Comparison of ENCODE assay signal across 9 cellular contexts in genomic region chr19:29943615-29944014, GRCh38. TPM values are rescaled to one million over a fixed set of nuclear protein-coding genes. Genes with fewer than 3 reads are reported as not detected.
DNase-seq lines count a peak whose midpoint lies in the region; ATAC-seq and TF ChIP-seq lines count a peak whose summit lies in the region.
"Had no signal": no experiment of that assay in that cellular context is flagged by ENCODE, and none has a peak within 500 bp of the region (broad histone marks: within the 10 kb centered on the region; RNA-seq: fewer than 3 reads in every experiment).

No MANE protein-coding gene starts in this region.

- peak overlapping the region; percentile 74 for H3K27ac ChIP-seq in CD4-positive, CD25-positive, alpha-beta regulatory T cell (ENCODE audit: insufficient read depth, low read length, poor library complexity, severe bottlenecking)
- 0 out of 2 replicates have a peak overlapping the region, but pooled peaks have one; percentile 73 for H3K27ac ChIP-seq in KMS-11
- no peak overlapping the region for H3K27ac ChIP-seq in brain microvascular endothelial cell

- no peaks in the 10 kb centered on the region for H3K9me3 ChIP-seq in CD4-positive, CD25-positive, alpha-beta regulatory T cell (ENCODE audit: control insufficient read depth in 2 of 2, low read length in 2 of 2)
- H3K9me3 ChIP-seq: Peyer's patch had no signal

- H3K4me1 ChIP-seq in CD4-positive, CD25-positive, alpha-beta regulatory T cell (ENCODE audit: control insufficient read depth, insufficient read depth, low read length, poor library complexity, severe bottlenecking), result peaks cover 63% of the 10 kb centered on the region
- H3K4me1 ChIP-seq in KMS-11 (ENCODE audit: low read depth, poor library complexity, severe bottlenecking), result peaks cover 33% of the 10 kb centered on the region

- no peak for DNase-seq in CD4-positive, CD25-positive, alpha-beta regulatory T cell
- DNase-seq in brain microvascular endothelial cell (no peak), naive B cell (no peak), GF-D8 (lab: John Stamatoyannopoulos, UW) (no peak), COLO668 (lab: John Stamatoyannopoulos, UW; ENCODE audit: unreplicated experiment) (no peak)
- DNase-seq in NK-92 treated with Interleukin-12 subunit alpha and Interleukin-12 subunit beta, amount 100 ng/mL, for 24 hours (lab: John Stamatoyannopoulos, UW), result no peak
- DNase-seq: Peyer's patch had no signal

- TF ChIP-seq CTCF in KMS-11 (conservative IDR thresholded peaks at IDR 0.05; ENCODE audit: low read depth, low read length), result no peak
- no peak for TF ChIP-seq CTCF in brain microvascular endothelial cell (IDR thresholded peaks at IDR 0.05; ENCODE audit: low read depth, low read length, missing control alignments)

- H3K27me3 Mint-ChIP-seq in CD4-positive, CD25-positive, alpha-beta regulatory T cell, result peaks cover 7% of the 10 kb centered on the region
- H3K27me3 Mint-ChIP-seq in naive B cell, result peaks cover 0 to 10% (median 8%) of the 10 kb centered on the region in 3 donors

- H3K4me1 Mint-ChIP-seq in CD4-positive, CD25-positive, alpha-beta regulatory T cell, result peaks cover 27 to 70% (median 55%) of the 10 kb centered on the region in 4 donors
- H3K4me1 Mint-ChIP-seq in naive B cell, result peaks cover 35 to 55% (median 52%) of the 10 kb centered on the region in 3 donors

- H3K4me3 Mint-ChIP-seq in CD4-positive, CD25-positive, alpha-beta regulatory T cell, result peak overlapping the region; percentile 92 to 96 (median 94)
- H3K4me3 Mint-ChIP-seq in naive B cell, result peak overlapping the region; percentile 88 to 99 (median 95)

- in situ Hi-C loops in brain microvascular endothelial cell (cut with HindIII; ENCODE audit: low pct_ligation_motif_present, low sequenced_read_pairs), result no loop called here

- peak overlapping the region; percentile 38 to 90 (median 90) for H3K27ac Mint-ChIP-seq in CD4-positive, CD25-positive, alpha-beta regulatory T cell
- H3K27ac Mint-ChIP-seq in naive B cell, result peak overlapping the region in 3 of 6 donors; percentile 88 to 98 (median 96)

- peak overlapping the region; percentile 69 for H3K4me2 ChIP-seq in KMS-11

- H2AFZ ChIP-seq in KMS-11 (ENCODE audit: low read depth), result no peak overlapping the region

- peaks cover 14% of the 10 kb centered on the region for H4K20me1 ChIP-seq in KMS-11 (ENCODE audit: insufficient read depth)

- peaks cover 14% of the 10 kb centered on the region for H3K36me3 Mint-ChIP-seq in CD4-positive, CD25-positive, alpha-beta regulatory T cell
- peaks cover 0 to 7% of the 10 kb centered on the region in 2 donors for H3K36me3 Mint-ChIP-seq in naive B cell

- peaks cover 60% of the 10 kb centered on the region for H3K79me2 ChIP-seq in KMS-11 (ENCODE audit: insufficient read depth, low read depth)

- H3K9me3 Mint-ChIP-seq in CD4-positive, CD25-positive, alpha-beta regulatory T cell, result no peaks in the 10 kb centered on the region
- H3K9me3 Mint-ChIP-seq in naive B cell, result peaks cover 0 to 3% (median 2%) of the 10 kb centered on the region in 7 donors

- H3K4me3 ChIP-seq in CD4-positive, CD25-positive, alpha-beta regulatory T cell (ENCODE audit: low read depth, low read length), result peak overlapping the region; percentile 84
- H3K4me3 ChIP-seq in KMS-11 (IDR thresholded peaks at IDR 0.05; ENCODE audit: insufficient read depth, low read depth, low read length) (no peak overlapping the region), brain microvascular endothelial cell (ENCODE audit: low read depth, low read length) (peak overlapping the region; percentile 95)

- H3K36me3 ChIP-seq in CD4-positive, CD25-positive, alpha-beta regulatory T cell (ENCODE audit: control insufficient read depth, insufficient read depth, low read length), result peaks cover 2% of the 10 kb centered on the region
- no peaks in the 10 kb centered on the region for H3K36me3 ChIP-seq in KMS-11 (ENCODE audit: insufficient read depth)
- no peaks in the 10 kb centered on the region for H3K36me3 ChIP-seq in brain microvascular endothelial cell (replicated peaks)
- H3K36me3 ChIP-seq: Peyer's patch had no signal

- no peaks in the 10 kb centered on the region for H3K27me3 ChIP-seq in CD4-positive, CD25-positive, alpha-beta regulatory T cell (ENCODE audit: control insufficient read depth, insufficient read depth, low read length)
- H3K27me3 ChIP-seq in KMS-11 (ENCODE audit: insufficient read depth, low read depth) (no peaks in the 10 kb centered on the region), brain microvascular endothelial cell (replicated peaks) (no peaks in the 10 kb centered on the region)
- H3K27me3 ChIP-seq: Peyer's patch had no signal

- peak overlapping the region; percentile 94; the same call in 1 of the 2 replicates for H3K9ac ChIP-seq in KMS-11

- ATAC-seq in CD4-positive, CD25-positive, alpha-beta regulatory T cell (ENCODE audit: low read depth in 2 of 2), result no peak
- ATAC-seq in naive B cell (ENCODE audit: low read depth in 2 of 2) (no peak), HG03025 (IDR thresholded peaks at IDR 0.05; ENCODE audit: low FRiP score, unreplicated experiment) (no peak)

RNA-seq across cellular contexts. Expression of gene URI1, which starts 1.6 kb away (rescaled TPM):
- total RNA-seq in CD4-positive, CD25-positive, alpha-beta regulatory T cell, result 60.8 TPM
- polyA plus RNA-seq in CD4-positive, CD25-positive, alpha-beta regulatory T cell, result 10 to 100 TPM; 11.9 to 31.2 (median 18.0) TPM
- polyA plus RNA-seq in naive B cell (ENCODE audit: low read depth in 6 of 6), result 10 to 100 TPM; 11.9 to 24.1 (median 17.4) TPM
